Comparison of ENCODE assay signal across 7 cellular contexts in genomic region chr5:132506094-132506692, GRCh38. TPM values are rescaled to one million over a fixed set of nuclear protein-coding genes. Genes with fewer than 3 reads are reported as not detected.
DNase-seq lines count a peak whose midpoint lies in the region; ATAC-seq and TF ChIP-seq lines count a peak whose summit lies in the region.

No MANE protein-coding gene starts in this region.

- POLR2A ChIA-PET in GM10248 (lab: Yijun Ruan, JAX) = interaction anchor here (0.8 kb wide), 1 partner anchor 16 kb away, joined by 4 read pairs; the partner anchor contains the start of gene IRF1

- DNase-seq in GM10248 (ENCODE audit: extremely low spot score) (peak; percentile 62), HCEC 1CT (peak; percentile 96), OCI-M1 (lab: John Stamatoyannopoulos, UW) (peak; percentile 66), ecto neural progenitor cell (ENCODE audit: low spot score) (peak; percentile 48), myocyte (ENCODE audit: low read depth) (peak; percentile 86)

- ATAC-seq in GM19467 (IDR thresholded peaks at IDR 0.05; ENCODE audit: unreplicated experiment) (no peak), HG02840 (IDR thresholded peaks at IDR 0.05; ENCODE audit: low FRiP score, unreplicated experiment) (no peak)

- CTCF ChIA-PET in GM10248 (lab: Yijun Ruan, JAX) = interaction anchor here (0.7 to 13.1 kb wide), 29 partner anchors 10 to 366 kb away, joined by 3 to 255 read pairs (median 3); partner anchors contain the start of genes IRF1 and SLC22A5

- peak; percentile 74 for TF ChIP-seq CTCF in GM10248 (IDR thresholded peaks at IDR 0.05; ENCODE audit: control extremely low read depth, extremely low read depth, low read depth, missing control alignments)

RNA-seq across cellular contexts. Expression of gene IRF1, which starts 15.6 kb away (rescaled TPM):
- total RNA-seq in myocyte = 9.8 and 11.7 TPM in 2 replicates
- polyA plus RNA-seq in myocyte (2012) = 37.0 TPM

RNA-seq across cellular contexts. Expression of gene IL5, which starts 37.1 kb away (rescaled TPM):
- total RNA-seq in myocyte = not detected in 2 replicates
- not detected for polyA plus RNA-seq in myocyte (2012)

RNA-seq across cellular contexts. Expression of gene RAD50, which starts 50.6 kb away (rescaled TPM):
- total RNA-seq in myocyte = 21.0 and 25.9 TPM in 2 replicates
- 9.9 TPM for polyA plus RNA-seq in myocyte (2012)
